Comparison of ENCODE assay signal across 16 cellular contexts in genomic region chr6:12832341-12832740, GRCh38.
"Had no signal": no experiment of that assay in that cellular context is flagged by ENCODE, and none has a peak within 500 bp of the region (broad histone marks: within the 10 kb centered on the region; RNA-seq: fewer than 3 reads in every experiment).

No MANE protein-coding gene starts in this region.

- DNase-seq: colonic mucosa; cortex of kidney; effector CD8-positive, alpha-beta T cell; effector memory CD8-positive, alpha-beta T cell; endodermal cell; foreskin keratinocyte; heart left ventricle; hippocampal formation; left cardiac atrium; left lung; left ventricle myocardium superior; lower lobe of right lung; mesenchymal stem cell; mucosa of descending colon; naive B cell; naive thymus-derived CD8-positive, alpha-beta T cell had no signal
